In the genomic region with DNA sequence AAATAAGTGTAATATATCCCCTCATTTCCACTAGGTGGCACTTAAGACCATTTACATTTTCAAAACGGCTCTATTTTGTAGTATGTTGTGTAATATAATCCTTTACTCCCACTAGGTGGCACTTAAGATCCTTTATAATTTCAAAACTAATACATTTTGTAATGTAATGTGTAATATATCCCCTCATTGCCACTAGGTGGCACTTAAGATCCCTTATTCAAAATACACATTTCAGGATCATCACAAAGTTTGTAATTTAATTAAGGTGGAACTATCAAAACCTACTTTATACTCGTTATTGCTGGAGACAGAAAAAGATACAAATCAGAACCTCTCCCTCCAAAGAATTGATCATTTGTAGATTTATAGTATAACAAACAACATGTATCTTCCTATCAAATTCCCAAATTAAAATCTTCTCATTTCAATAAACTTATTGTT, we compare ENCODE assay signal across 8 cellular contexts.
A peak's percentile ranks its signal among the peaks of the same experiment; 100 is the strongest.
DNase-seq lines count a peak whose midpoint lies in the region; ATAC-seq and TF ChIP-seq lines count a peak whose summit lies in the region.

No MANE protein-coding gene starts in this region.

- H3K27me3 ChIP-seq in adipocyte (replicated peaks; ENCODE audit: control insufficient read depth, insufficient read depth, low read length) (no peaks in the 10 kb centered on the region), gastrocnemius medialis (no peaks in the 10 kb centered on the region)

- H3K9me3 ChIP-seq in adipocyte (ENCODE audit: control insufficient read depth, low read length) (no peaks in the 10 kb centered on the region), gastrocnemius medialis (no peaks in the 10 kb centered on the region)

- in situ Hi-C loops in gastrocnemius medialis (cut with MboI; ENCODE audit: low sequenced_read_pairs in 4 of 4), result loop anchor here (5.0 to 25.0 kb wide), 6 partner anchors 189 to 386 kb away; a partner anchor contains a TSS

- DNase-seq in DMS153 (lab: John Stamatoyannopoulos, UW) (peak; percentile 80), NCI-H345 (lab: John Stamatoyannopoulos, UW) (peak; percentile 81), adipocyte (ENCODE audit: low read depth) (peak; percentile 89), left cardiac atrium (no peak), gastrocnemius medialis (no peak)
- no peak for DNase-seq in stimulated activated CD4-positive, alpha-beta T cell treated with anti-CD3 and anti-CD28 coated beads, Interleukin-2, amount 100 ng/mL, for 24 hours

- H3K4me1 ChIP-seq in adipocyte (ENCODE audit: control insufficient read depth, insufficient read depth, low read length) (peaks cover 16% of the 10 kb centered on the region), gastrocnemius medialis (peaks cover 0 to 7% of the 10 kb centered on the region in 2 donors)

- TF ChIP-seq CTCF in gastrocnemius medialis (IDR thresholded peaks at IDR 0.05 in 4 of 5, conservative IDR thresholded peaks at IDR 0.05 in 1 of 5), result peak; percentile 73 to 99 (median 85)

- intact Hi-C loops in left cardiac atrium (cut with DNase I), result loop anchor here in 1 of 2 donors (2.0 to 5.0 kb wide), 3 partner anchors 192 to 391 kb away; no protein-coding TSS in a partner anchor
- intact Hi-C loops in gastrocnemius medialis (cut with DNase I; ENCODE audit: low total_unique reads), result loop anchor here (1.0 to 5.0 kb wide), 4 partner anchors 114 to 237 kb away; a partner anchor contains a TSS

- peak overlapping the region; percentile 31 for H3K9ac ChIP-seq in adipocyte (ENCODE audit: low read length)

- H3K4me3 ChIP-seq in adipocyte (ENCODE audit: low read length) (peak overlapping the region; percentile 41), gastrocnemius medialis (no peak overlapping the region)

- no peaks in the 10 kb centered on the region for H3K36me3 ChIP-seq in adipocyte (ENCODE audit: control insufficient read depth, insufficient read depth, low read length, severe bottlenecking)
- H3K36me3 ChIP-seq in gastrocnemius medialis, result no peaks in the 10 kb centered on the region

- no peak for TF ChIP-seq POLR2A in gastrocnemius medialis (IDR thresholded peaks at IDR 0.05)

- ATAC-seq in GM19452 (IDR thresholded peaks at IDR 0.05; ENCODE audit: unreplicated experiment) (peak; percentile 77), HG03439 (IDR thresholded peaks at IDR 0.05; ENCODE audit: unreplicated experiment) (peak; percentile 82), left cardiac atrium (peak; percentile 87 to 89), gastrocnemius medialis (peak; percentile 89 to 96)

- no peak overlapping the region for H3K27ac ChIP-seq in gastrocnemius medialis

Comparison
In these comparisons a context has a peak if more than half of its experiments do, and no peak if none do; other contexts are left out.
1. DNase-seq: peak in DMS153 (single experiment), NCI-H345 (single experiment) and adipocyte (single experiment); none in left cardiac atrium (single experiment), gastrocnemius medialis (0 of 2) and stimulated activated CD4-positive, alpha-beta T cell treated with anti-CD3 and anti-CD28 coated beads, Interleukin-2, amount 100 ng/mL, for 24 hours (0 of 2).
2. Peak in every context shown above with its lines, with median percentiles within 50 percentile points of each other: ATAC-seq.